ENCODE assay signal across 8 cellular contexts in genomic region chr20:57582432-57583288, GRCh38. TPM values are rescaled to one million over a fixed set of nuclear protein-coding genes. Genes with fewer than 3 reads are reported as not detected.
DNase-seq lines count a peak whose midpoint lies in the region; ATAC-seq and TF ChIP-seq lines count a peak whose summit lies in the region.

No MANE protein-coding gene starts in this region.

- no peaks in the 10 kb centered on the region for H3K4me1 Mint-ChIP-seq in stimulated activated memory B cell treated with anti-CD40 and anti-IgM and Interleukin-4, amounts not matched to agents 10 μg/mL and 1 μg/mL and 100 μg/mL, for 72 hours

- H3K36me3 Mint-ChIP-seq in stimulated activated memory B cell treated with anti-CD40 and anti-IgM and Interleukin-4, amounts not matched to agents 10 μg/mL and 1 μg/mL and 100 μg/mL, for 72 hours, result no peaks in the 10 kb centered on the region

- in situ Hi-C loops in GM13976 (cut with MboI; ENCODE audit: low sequenced_read_pairs, unreplicated experiment), result no loop called here

- DNase-seq in GM13976 (ENCODE audit: low spot score) (no peak), SJSA1 (ENCODE audit: low read depth in 1 of 2, low spot score in 2 of 2) (peak in 1 of 2 experiments; percentile 57), heart right ventricle (peak; percentile 35 to 58), NCI-H2081 treated with DMSO at 0.1 percent for 48 hours (lab: John Stamatoyannopoulos, UW) (no peak), activated gamma-delta T cell treated with Interleukin-2 at 50 U/mL for 16 hours (no peak)

- H3K4me1 ChIP-seq in SJSA1 (replicated peaks), result peaks cover 15% of the 10 kb centered on the region
- H3K4me1 ChIP-seq in heart right ventricle, result peaks cover 0 to 12% (median 0%) of the 10 kb centered on the region in 9 donors
- H3K4me1 ChIP-seq in skeletal muscle tissue (ENCODE audit: control insufficient read depth in 3 of 3, insufficient read depth in 3 of 3, low read length in 3 of 3), result peaks cover 5 to 14% (median 13%) of the 10 kb centered on the region in 3 donors

- H3K27me3 ChIP-seq in SJSA1 (replicated peaks), result peaks cover 9% of the 10 kb centered on the region; the same call in 1 of the 2 replicates
- peaks cover 0 to 87% (median 72%) of the 10 kb centered on the region in 7 donors for H3K27me3 ChIP-seq in heart right ventricle
- H3K27me3 ChIP-seq in skeletal muscle tissue (ENCODE audit: control insufficient read depth in 3 of 3, insufficient read depth in 3 of 3, low read length in 3 of 3), result peaks cover 42 to 76% (median 60%) of the 10 kb centered on the region in 3 donors

- no peaks in the 10 kb centered on the region for H3K9me3 Mint-ChIP-seq in stimulated activated memory B cell treated with anti-CD40 and anti-IgM and Interleukin-4, amounts not matched to agents 10 μg/mL and 1 μg/mL and 100 μg/mL, for 72 hours

- H3K27me3 Mint-ChIP-seq in stimulated activated memory B cell treated with anti-CD40 and anti-IgM and Interleukin-4, amounts not matched to agents 10 μg/mL and 1 μg/mL and 100 μg/mL, for 72 hours, result peaks cover 66% of the 10 kb centered on the region

- H3K9ac ChIP-seq in skeletal muscle tissue (ENCODE audit: low read depth in 1 of 3, low read length in 3 of 3), result no peak overlapping the region

- no peak overlapping the region for H3K4me3 Mint-ChIP-seq in stimulated activated memory B cell treated with anti-CD40 and anti-IgM and Interleukin-4, amounts not matched to agents 10 μg/mL and 1 μg/mL and 100 μg/mL, for 72 hours

- no peaks in the 10 kb centered on the region for H3K9me3 ChIP-seq in SJSA1 (replicated peaks)
- H3K9me3 ChIP-seq in heart right ventricle, result peaks cover 0 to 6% (median 1%) of the 10 kb centered on the region in 11 donors
- H3K9me3 ChIP-seq in skeletal muscle tissue (ENCODE audit: control insufficient read depth in 3 of 3, low read length in 3 of 3), result no peaks in the 10 kb centered on the region

- H3K27ac Mint-ChIP-seq in stimulated activated memory B cell treated with anti-CD40 and anti-IgM and Interleukin-4, amounts not matched to agents 10 μg/mL and 1 μg/mL and 100 μg/mL, for 72 hours, result no peak overlapping the region

- 34 to 41% methylated on average over 21 of the region's 21 CpGs for WGBS in heart right ventricle, 2 donors

- intact Hi-C loops in heart right ventricle (cut with DNase I), result no loop called here

- TF ChIP-seq CTCF in GM13976 (IDR thresholded peaks at IDR 0.05; ENCODE audit: borderline replicate concordance, control extremely low read depth, extremely low read depth, insufficient read depth, missing control alignments), result peak; percentile 13
- peak in 5 of 9 donors; percentile 11 to 43 (median 33) for TF ChIP-seq CTCF in heart right ventricle (IDR thresholded peaks at IDR 0.05)

- no peak overlapping the region for H3K27ac ChIP-seq in SJSA1
- peak overlapping the region in 9 of 10 donors; percentile 14 to 67 (median 43) for H3K27ac ChIP-seq in heart right ventricle
- peak overlapping the region; percentile 62 for H3K27ac ChIP-seq in skeletal muscle tissue (ENCODE audit: low read depth, low read length)

- H3K36me3 ChIP-seq in SJSA1 (no peaks in the 10 kb centered on the region), heart right ventricle (no peaks in the 10 kb centered on the region), skeletal muscle tissue (ENCODE audit: control insufficient read depth in 3 of 3, insufficient read depth in 3 of 3, low read length in 3 of 3) (no peaks in the 10 kb centered on the region)

- ATAC-seq in heart right ventricle (peak in 6 of 8 donors; percentile 56 to 89 (median 73)), HG02970 (IDR thresholded peaks at IDR 0.05; ENCODE audit: low FRiP score, unreplicated experiment) (no peak)
- no peak for ATAC-seq in stimulated activated memory B cell treated with anti-CD40 and anti-IgM and Interleukin-4, amounts not matched to agents 10 μg/mL and 1 μg/mL and 100 μg/mL, for 72 hours

- H3K4me3 ChIP-seq in SJSA1, result 0 out of 2 replicates have a peak overlapping the region, but pooled peaks have one; percentile 1
- peak overlapping the region in 1 of 10 donors; percentile 8 for H3K4me3 ChIP-seq in heart right ventricle
- H3K4me3 ChIP-seq in skeletal muscle tissue (ENCODE audit: low read length in 3 of 3), result no peak overlapping the region

RNA-seq across cellular contexts. Expression of gene PCK1, which starts 21.8 kb away (rescaled TPM):
- total RNA-seq in SJSA1 (2014; rRNA removed; shearing (Covaris generic)), result not detected in 2 replicates
- total RNA-seq in heart right ventricle (1 to 10 TPM in 3 of 10 donors, under 1 TPM in 5, not detected in 2; 0.15 to 8.5 (median 0.69) TPM), skeletal muscle tissue (8.4 TPM)
- polyA plus RNA-seq in heart right ventricle, result 1 to 10 TPM in 1 of 2 donors, under 1 TPM in 1; 0.65 to 2.2 TPM

RNA-seq across cellular contexts. Expression of gene ZBP1, which starts 37.6 kb away (rescaled TPM):
- total RNA-seq in SJSA1 (2014; rRNA removed; shearing (Covaris generic)), result not detected in 2 replicates
- total RNA-seq in heart right ventricle (1 to 10 TPM in 1 of 10 donors, under 1 TPM in 7, not detected in 2; 0.16 to 1.2 (median 0.31) TPM), skeletal muscle tissue (under 0.01 TPM)
- under 1 TPM; 0.13 to 0.51 TPM for polyA plus RNA-seq in heart right ventricle

RNA-seq across cellular contexts. Expression of gene CTCFL, which starts 57.7 kb away (rescaled TPM):
- not detected in 2 replicates for total RNA-seq in SJSA1 (2014; rRNA removed; shearing (Covaris generic))
- total RNA-seq in heart right ventricle (not detected), skeletal muscle tissue (not detected)
- polyA plus RNA-seq in heart right ventricle, result not detected

Comparison
In these comparisons a context has a peak if more than half of its experiments do, and no peak if none do; other contexts are left out.
1. DNase-seq: peak in heart right ventricle (2 of 2); none in GM13976 (single experiment), NCI-H2081 treated with DMSO at 0.1 percent for 48 hours (single experiment) and activated gamma-delta T cell treated with Interleukin-2 at 50 U/mL for 16 hours (single experiment).
2. ATAC-seq: peak in heart right ventricle (6 of 8); none in stimulated activated memory B cell treated with anti-CD40 and anti-IgM and Interleukin-4, amounts not matched to agents 10 μg/mL and 1 μg/mL and 100 μg/mL, for 72 hours (single experiment) and HG02970 (single experiment).